In genomic region chr11:27703453-27703852, GRCh38 we compare ENCODE assay signal across 17 cellular contexts. TPM values are rescaled to one million over a fixed set of nuclear protein-coding genes. Genes with fewer than 3 reads are reported as not detected.
A peak's percentile ranks its signal among the peaks of the same experiment; 100 is the strongest.
DNase-seq lines count a peak whose midpoint lies in the region; ATAC-seq and TF ChIP-seq lines count a peak whose summit lies in the region.
"Had no signal": no experiment of that assay in that cellular context is flagged by ENCODE, and none has a peak within 500 bp of the region (broad histone marks: within the 10 kb centered on the region; RNA-seq: fewer than 3 reads in every experiment).

No MANE protein-coding gene starts in this region.

- DNase-seq in AG09319 (ENCODE audit: extremely low read depth, low read depth) (no peak), HT-29 (ENCODE audit: low spot score) (peak; percentile 58), astrocyte of the hippocampus (ENCODE audit: low read depth, low spot score) (peak; percentile 51), hepatic stellate cell (ENCODE audit: low spot score) (peak; percentile 60), KBM-7 (no peak), NCI-H128 (lab: John Stamatoyannopoulos, UW; ENCODE audit: unreplicated experiment) (no peak)
- no peak for DNase-seq in activated effector memory CD4-positive, alpha-beta T cell treated with anti-CD3 and anti-CD28 coated beads, Interleukin-2, amount 50 U/mL, for 16 hours
- DNase-seq: activated CD4-positive, alpha-beta T cell treated with anti-CD3 and anti-CD28 coated beads, Interleukin-2, amount 50 U/mL, for 48 hours; activated naive CD8-positive, alpha-beta T cell treated with anti-CD3 and anti-CD28 coated beads for 36 hours; activated T-cell treated with anti-CD3 and anti-CD28 coated beads, Interleukin-2, amount 50 U/mL, for 48 hours; cerebellar nuclear complex; hippocampal formation; NCI-H1105 treated with DMSO at 0.1 percent for 48 hours; NCI-H345 had no signal

- in situ Hi-C loops in KBM-7 (cut with MboI; ENCODE audit: low pct_unique_long_range_greater_than_20kb, low sequenced_read_pairs), result no loop called here

- TF ChIP-seq CTCF in AG09319 (IDR thresholded peaks at IDR 0.05; ENCODE audit: low read depth, low read length), result peak; percentile 13

- ATAC-seq in HG03280 (IDR thresholded peaks at IDR 0.05; ENCODE audit: unreplicated experiment), result no peak
- ATAC-seq: HepG2, sciatic nerve had no signal

RNA-seq across cellular contexts. Expression of gene BDNF, which starts 3.2 kb away (rescaled TPM):
- 0.37 and 0.53 TPM in 2 replicates for total RNA-seq in HT-29 (2014; rRNA removed; shearing (Covaris generic))
- total RNA-seq: activated naive CD8-positive, alpha-beta T cell treated with anti-CD3 and anti-CD28 coated beads for 36 hours had no signal

Comparison
In these comparisons a context has a peak if more than half of its experiments do, and no peak if none do; other contexts are left out.
1. DNase-seq: peak in HT-29 (single experiment), astrocyte of the hippocampus (single experiment) and hepatic stellate cell (single experiment); none in AG09319 (single experiment), KBM-7 (single experiment), activated effector memory CD4-positive, alpha-beta T cell treated with anti-CD3 and anti-CD28 coated beads, Interleukin-2, amount 50 U/mL, for 16 hours (single experiment) and NCI-H128 (single experiment).